ENCODE assay signal across 29 cellular contexts in genomic region chr2:28128281-28128950, GRCh38.
A peak's percentile ranks its signal among the peaks of the same experiment; 100 is the strongest.
DNase-seq lines count a peak whose midpoint lies in the region; ATAC-seq, FAIRE-seq and TF ChIP-seq lines count a peak whose summit lies in the region.
"Had no signal": no experiment of that assay in that cellular context is flagged by ENCODE, and none has a peak within 500 bp of the region (broad histone marks: within the 10 kb centered on the region; RNA-seq: fewer than 3 reads in every experiment).

No MANE protein-coding gene starts in this region.

- no peaks in the 10 kb centered on the region for H3K9me3 ChIP-seq in SK-N-SH
- H3K9me3 ChIP-seq in endothelial cell of umbilical vein (replicated peaks; ENCODE audit: control insufficient read depth, insufficient read depth, low read length), result no peaks in the 10 kb centered on the region
- no peaks in the 10 kb centered on the region for H3K9me3 ChIP-seq in skeletal muscle satellite cell (replicated peaks; ENCODE audit: low read length)
- peaks cover 0 to 4% of the 10 kb centered on the region in 2 donors for H3K9me3 ChIP-seq in neuronal stem cell (replicated peaks in 1 of 2; ENCODE audit: control insufficient read depth in 2 of 2, insufficient read depth in 1 of 2, low read depth in 1 of 2, low read length in 2 of 2)
- H3K9me3 ChIP-seq: left ventricle myocardium inferior, SJSA1, testis had no signal

- no peak overlapping the region for H3K4ac ChIP-seq in neuronal stem cell (ENCODE audit: low read length)

- H4K20me1 ChIP-seq in SK-N-SH (ENCODE audit: insufficient read depth) (no peaks in the 10 kb centered on the region), endothelial cell of umbilical vein (replicated peaks; ENCODE audit: control insufficient read depth, extremely low read depth, insufficient read depth, low read length) (no peaks in the 10 kb centered on the region)

- H3K9me1 ChIP-seq in endothelial cell of umbilical vein (replicated peaks; ENCODE audit: control insufficient read depth, extremely low read depth, insufficient read depth, low read length), result no peaks in the 10 kb centered on the region

- H3K4me3 ChIP-seq in SK-N-SH (ENCODE audit: low read depth in 2 of 2, low read length in 1 of 2) (no peak overlapping the region), endothelial cell of umbilical vein (replicated peaks in 1 of 3; ENCODE audit: insufficient read depth in 1 of 3, low read depth in 1 of 3, low read length in 3 of 3) (no peak overlapping the region), skeletal muscle satellite cell (ENCODE audit: low read length) (no peak overlapping the region), dorsolateral prefrontal cortex (no peak overlapping the region), neuronal stem cell (ENCODE audit: low read length in 2 of 2) (no peak overlapping the region)
- H3K4me3 ChIP-seq: left ventricle myocardium inferior, SJSA1, testis had no signal

- peaks cover 20% of the 10 kb centered on the region for H3F3A ChIP-seq in SK-N-SH (replicated peaks; ENCODE audit: insufficient read depth)

- no peak overlapping the region for H2BK120ac ChIP-seq in neuronal stem cell (ENCODE audit: low read depth, low read length)

- no peak overlapping the region for H2AFZ ChIP-seq in SK-N-SH (ENCODE audit: low read depth)
- no peak overlapping the region for H2AFZ ChIP-seq in endothelial cell of umbilical vein (ENCODE audit: low read depth, low read length)
- no peak overlapping the region for H2AFZ ChIP-seq in neuronal stem cell (ENCODE audit: low read length)

- no peak overlapping the region for H2AK5ac ChIP-seq in neuronal stem cell (ENCODE audit: low read depth, low read length)

- H3K4me2 ChIP-seq in SK-N-SH (no peak overlapping the region), endothelial cell of umbilical vein (ENCODE audit: insufficient read depth, low read length) (no peak overlapping the region), skeletal muscle satellite cell (ENCODE audit: low read length) (peak overlapping the region; percentile 32), neuronal stem cell (ENCODE audit: insufficient read depth, low read length, poor library complexity, severe bottlenecking) (no peak overlapping the region)

- peaks cover 0 to 18% of the 10 kb centered on the region in 2 experiments; a peak in 3 of 4 replicates for H3K4me1 ChIP-seq in SK-N-SH (ENCODE audit: control insufficient read depth in 1 of 2, insufficient read depth in 2 of 2, low read depth in 1 of 2, low read length in 1 of 2)
- H3K4me1 ChIP-seq in endothelial cell of umbilical vein (ENCODE audit: control insufficient read depth, extremely low read depth, insufficient read depth, low read length), result peaks cover 13% of the 10 kb centered on the region
- H3K4me1 ChIP-seq in skeletal muscle satellite cell (ENCODE audit: control insufficient read depth, insufficient read depth, low read length), result peaks cover 47% of the 10 kb centered on the region
- no peaks in the 10 kb centered on the region for H3K4me1 ChIP-seq in neuronal stem cell (ENCODE audit: control insufficient read depth in 2 of 2, insufficient read depth in 1 of 2, low read depth in 1 of 2, low read length in 2 of 2)
- H3K4me1 ChIP-seq: left ventricle myocardium inferior, SJSA1, testis had no signal

- no peak for ATAC-seq in SK-N-SH treated with all-trans-retinoic acid at 6 μM for 48 hours
- ATAC-seq: CD8-positive, alpha-beta T cell had no signal

- no peak overlapping the region for H3K18ac ChIP-seq in neuronal stem cell (ENCODE audit: low read length)

- no peaks in the 10 kb centered on the region for H3K9me3 Mint-ChIP-seq in immature natural killer cell
- H3K9me3 Mint-ChIP-seq: activated CD4-positive, alpha-beta memory T cell treated with anti-CD3 and anti-CD28 coated beads for 36 hours had no signal

- DNase-seq in SK-N-SH, result no peak
- peak; percentile 26 for DNase-seq in M059J (ENCODE audit: low read depth)
- no peak for DNase-seq in endothelial cell of umbilical vein (ENCODE audit: low read depth, low spot score)
- DNase-seq in dorsolateral prefrontal cortex, result no peak
- no peak for DNase-seq in immature natural killer cell
- DNase-seq in neuronal stem cell (ENCODE audit: low spot score), result no peak
- DNase-seq: activated CD4-positive, alpha-beta memory T cell treated with anti-CD3 and anti-CD28 coated beads for 36 hours; activated CD4-positive, CD25-positive, alpha-beta regulatory T cell treated with anti-CD3 and anti-CD28 coated beads, Interleukin-2, amount 50 U/mL, for 72 hours; activated naive CD4-positive, alpha-beta T cell treated with anti-CD3 and anti-CD28 coated beads, Interleukin-2, amount 50 U/mL, for 16 hours; AML-193; brain microvascular endothelial cell; CD8-positive, alpha-beta T cell; glutamatergic neuron; H9; left ventricle myocardium inferior; NCI-H1048; NCI-H446 treated with DMSO at 0.1 percent for 48 hours; NCI-H82; RPMI8226; stimulated activated CD4-positive, alpha-beta T cell treated with anti-CD3 and anti-CD28 coated beads, Interleukin-1b, Interleukin-23, amount 100 ng/mL, for 48 hours; testis had no signal

- H3K23ac ChIP-seq in neuronal stem cell (ENCODE audit: low read depth, low read length, poor library complexity), result no peak overlapping the region

- no peaks in the 10 kb centered on the region for H3K27me3 Mint-ChIP-seq in immature natural killer cell (ENCODE audit: low read depth in 3 of 3)
- H3K27me3 Mint-ChIP-seq: activated CD4-positive, alpha-beta memory T cell treated with anti-CD3 and anti-CD28 coated beads for 36 hours; stimulated activated naive CD8-positive, alpha-beta T cell treated with anti-CD3 and anti-CD28 coated beads, Interleukin-15, Interleukin-2, amounts not matched to agents 100 ng/mL and 50 ng/mL, for 24 hours had no signal

- TF ChIP-seq RAD21 in SK-N-SH (IDR thresholded peaks at IDR 0.05; ENCODE audit: low read length), result no peak

- no peak for FAIRE-seq in endothelial cell of umbilical vein (lab: Jason Lieb, UNC)
- FAIRE-seq: islet of Langerhans had no signal

- no peaks in the 10 kb centered on the region for H3K79me2 ChIP-seq in SK-N-SH (ENCODE audit: insufficient read depth)
- no peaks in the 10 kb centered on the region for H3K79me2 ChIP-seq in endothelial cell of umbilical vein (ENCODE audit: control insufficient read depth, insufficient read depth, low read length)

- dilution Hi-C loops in endothelial cell of umbilical vein (cut with MboI; ENCODE audit: extremely low pct_ligation_motif_present, low sequenced_read_pairs), result no loop called here

- H2BK12ac ChIP-seq in neuronal stem cell (ENCODE audit: low read length), result no peak overlapping the region

- TF ChIP-seq EP300 in SK-N-SH (IDR thresholded peaks at IDR 0.05; ENCODE audit: borderline replicate concordance in 1 of 2, low read depth in 1 of 2, low read length in 1 of 2), result no peak

- H3K27ac ChIP-seq in SK-N-SH (ENCODE audit: low read depth in 2 of 2, low read length in 1 of 2) (peak overlapping the region in 1 of 2 experiments; percentile 70; a peak in 1 of 4 replicates), endothelial cell of umbilical vein (ENCODE audit: insufficient read depth, low read depth, low read length) (no peak overlapping the region), dorsolateral prefrontal cortex (no peak overlapping the region), neuronal stem cell (replicated peaks; ENCODE audit: low read length) (no peak overlapping the region)
- H3K27ac ChIP-seq: 22Rv1, brain microvascular endothelial cell, epithelial cell of prostate, left ventricle myocardium inferior, SJSA1, testis had no signal

- intact Hi-C loops in endothelial cell of umbilical vein (cut with micrococcal nuclease), result no loop called here
- intact Hi-C loops in dorsolateral prefrontal cortex (cut with DNase I), result no loop called here

- no TSS peak for BruUV-seq in endothelial cell of umbilical vein (replicated peaks; lab: Mats Ljungman, UMichigan)

- POLR2A ChIA-PET in SK-N-SH (lab: Yijun Ruan, JAX) (no interaction called here), endothelial cell of umbilical vein (lab: Charles Lee) (no interaction called here)

- no peak overlapping the region for H2BK5ac ChIP-seq in neuronal stem cell (ENCODE audit: low read length)

- no peaks in the 10 kb centered on the region for H3K36me3 ChIP-seq in SK-N-SH (replicated peaks in 1 of 2; ENCODE audit: control insufficient read depth in 1 of 2, insufficient read depth in 2 of 2, low read length in 1 of 2)
- no peaks in the 10 kb centered on the region for H3K36me3 ChIP-seq in endothelial cell of umbilical vein (ENCODE audit: control insufficient read depth in 2 of 2, extremely low read depth in 1 of 2, insufficient read depth in 2 of 2, low read length in 2 of 2)
- no peaks in the 10 kb centered on the region for H3K36me3 ChIP-seq in skeletal muscle satellite cell (ENCODE audit: insufficient read depth, low read length)
- H3K36me3 ChIP-seq in neuronal stem cell (replicated peaks in 1 of 2; ENCODE audit: control insufficient read depth in 2 of 2, insufficient read depth in 2 of 2, low read length in 2 of 2), result peaks cover 0 to 2% of the 10 kb centered on the region in 2 donors
- H3K36me3 ChIP-seq: brain microvascular endothelial cell, left ventricle myocardium inferior, SJSA1 had no signal

- no peaks in the 10 kb centered on the region for H3K9me2 ChIP-seq in SK-N-SH

- H3K4me1 Mint-ChIP-seq in immature natural killer cell, result no peaks in the 10 kb centered on the region
- H3K4me1 Mint-ChIP-seq: H9, neural crest cell had no signal

- no peak overlapping the region for H3K14ac ChIP-seq in neuronal stem cell (ENCODE audit: low read length)

- H3K27ac Mint-ChIP-seq in immature natural killer cell, result no peak overlapping the region
- H3K27ac Mint-ChIP-seq: activated CD4-positive, alpha-beta memory T cell treated with anti-CD3 and anti-CD28 coated beads for 36 hours; CD8-positive, alpha-beta T cell; H9; stimulated activated naive CD8-positive, alpha-beta T cell treated with anti-CD3 and anti-CD28 coated beads, Interleukin-15, Interleukin-2, amounts not matched to agents 100 ng/mL and 50 ng/mL, for 24 hours had no signal

- H3K36me3 Mint-ChIP-seq in immature natural killer cell, result peaks cover 12 to 18% (median 15%) of the 10 kb centered on the region in 3 donors

- H4K8ac ChIP-seq in neuronal stem cell (ENCODE audit: low read depth, low read length), result no peak overlapping the region

- H3K27me3 ChIP-seq in SK-N-SH (ENCODE audit: insufficient read depth) (no peaks in the 10 kb centered on the region), endothelial cell of umbilical vein (ENCODE audit: control insufficient read depth in 2 of 2, insufficient read depth in 2 of 2, low read length in 2 of 2) (no peaks in the 10 kb centered on the region), skeletal muscle satellite cell (ENCODE audit: control insufficient read depth, insufficient read depth, low read length) (no peaks in the 10 kb centered on the region), dorsolateral prefrontal cortex (no peaks in the 10 kb centered on the region), neuronal stem cell (ENCODE audit: control insufficient read depth in 3 of 3, insufficient read depth in 3 of 3, low read depth in 1 of 3, low read length in 3 of 3) (no peaks in the 10 kb centered on the region)
- H3K27me3 ChIP-seq: brain microvascular endothelial cell, SJSA1, testis had no signal

- no peak for TF ChIP-seq CTCF in SK-N-SH (IDR thresholded peaks at IDR 0.05)
- TF ChIP-seq CTCF in endothelial cell of umbilical vein (IDR thresholded peaks at IDR 0.05; ENCODE audit: extremely low read depth in 1 of 2, insufficient read depth in 1 of 2, low read depth in 1 of 2, low read length in 2 of 2), result no peak
- no peak for TF ChIP-seq CTCF in dorsolateral prefrontal cortex (IDR thresholded peaks at IDR 0.05 in 54 of 56, conservative IDR thresholded peaks at IDR 0.05 in 2 of 56; ENCODE audit: low read depth in 1 of 56, partially characterized antibody in 56 of 56)

- no peak overlapping the region for H4K91ac ChIP-seq in neuronal stem cell (ENCODE audit: low read depth, low read length, poor library complexity)

- H2BK15ac ChIP-seq in neuronal stem cell (ENCODE audit: low read length), result no peak overlapping the region

- no peak overlapping the region for H3K4me3 Mint-ChIP-seq in immature natural killer cell
- H3K4me3 Mint-ChIP-seq: activated CD4-positive, alpha-beta memory T cell treated with anti-CD3 and anti-CD28 coated beads for 36 hours; CD8-positive, alpha-beta T cell; H9; neural crest cell; stimulated activated naive CD8-positive, alpha-beta T cell treated with anti-CD3 and anti-CD28 coated beads, Interleukin-15, Interleukin-2, amounts not matched to agents 100 ng/mL and 50 ng/mL, for 24 hours had no signal

- WGBS in SK-N-SH (ENCODE audit: low lambda C conversion rate), result 31% methylated on average over 2 of the region's 2 CpGs
- WGBS in neuronal stem cell (ENCODE audit: extremely low coverage in 2 of 2, insufficient read length in 2 of 2, insufficient replicate concordance in 1 of 2), 2 donors, result no CpG with 5 or more reads among the region's 2 CpGs

- CTCF ChIA-PET in SK-N-SH (lab: Yijun Ruan, JAX) (interaction anchor here (0.6 to 1.4 kb wide), 3 partner anchors 20 to 268 kb away, joined by 4 read pairs; no protein-coding TSS in a partner anchor), endothelial cell of umbilical vein (lab: Charles Lee) (interaction anchor here (1.0 to 1.6 kb wide), 2 partner anchors 9 to 24 kb away, joined by 3 read pairs; no protein-coding TSS in a partner anchor)

- H3K79me1 ChIP-seq in neuronal stem cell (ENCODE audit: low read depth, low read length), result no peaks in the 10 kb centered on the region

- no peak for TF ChIP-seq POLR2A in endothelial cell of umbilical vein (IDR thresholded peaks at IDR 0.05; ENCODE audit: low read depth, low read length)

- H3K9ac ChIP-seq in SK-N-SH (no peak overlapping the region), endothelial cell of umbilical vein (replicated peaks; ENCODE audit: extremely low read depth, insufficient read depth, low read length) (no peak overlapping the region), skeletal muscle satellite cell (ENCODE audit: low read depth, low read length) (peak overlapping the region; percentile 35), neuronal stem cell (ENCODE audit: low read depth, low read length, poor library complexity) (no peak overlapping the region)
